18 cellular contexts compared by ENCODE assay signal in genomic region chr11:67489203-67489859, GRCh38. TPM values are rescaled to one million over a fixed set of nuclear protein-coding genes. Genes with fewer than 3 reads are reported as not detected.
DNase-seq lines count a peak whose midpoint lies in the region; ATAC-seq and TF ChIP-seq lines count a peak whose summit lies in the region.
"Had no signal": no experiment of that assay in that cellular context is flagged by ENCODE, and none has a peak within 500 bp of the region (broad histone marks: within the 10 kb centered on the region; RNA-seq: fewer than 3 reads in every experiment).

No MANE protein-coding gene starts in this region.

- H3K27ac Mint-ChIP-seq in activated CD4-positive, alpha-beta T cell treated with anti-CD3 and anti-CD28 coated beads, Interleukin-2, amount 10 ng/mL, durations not matched to agents 24 days and 14 days = peak overlapping the region; percentile 99
- H3K27ac Mint-ChIP-seq in chondrocyte (ENCODE audit: unreplicated experiment) (no peak overlapping the region), neural progenitor cell (no peak overlapping the region)
- H3K27ac Mint-ChIP-seq: mesothelial cell of epicardium, WTC11 had no signal

- H3K4me3 ChIP-seq in neural progenitor cell = no peak overlapping the region
- H3K4me3 ChIP-seq: A549, body of pancreas, dorsolateral prefrontal cortex, heart left ventricle, pancreas had no signal

- H3K4me3 Mint-ChIP-seq in activated CD4-positive, alpha-beta T cell treated with anti-CD3 and anti-CD28 coated beads, Interleukin-2, amount 10 ng/mL, durations not matched to agents 24 days and 14 days = no peak overlapping the region
- H3K4me3 Mint-ChIP-seq in chondrocyte (ENCODE audit: unreplicated experiment) (no peak overlapping the region), neural progenitor cell (peak overlapping the region; percentile 28)
- H3K4me3 Mint-ChIP-seq: mesothelial cell of epicardium, WTC11 had no signal

- H3K4me1 ChIP-seq in neural progenitor cell = no peaks in the 10 kb centered on the region
- H3K4me1 ChIP-seq: A549, pancreas had no signal

- no peaks in the 10 kb centered on the region for H3K9me3 ChIP-seq in neural progenitor cell (ENCODE audit: low read depth)
- H3K9me3 ChIP-seq: A549, body of pancreas, heart left ventricle, pancreas had no signal

- H2AFZ ChIP-seq in neural progenitor cell (replicated peaks) = no peak overlapping the region

- H3K27ac ChIP-seq in neural progenitor cell = no peak overlapping the region
- H3K27ac ChIP-seq: A549, body of pancreas, dorsolateral prefrontal cortex, heart left ventricle, pancreas had no signal

- peaks cover 6% of the 10 kb centered on the region for H3K9me3 Mint-ChIP-seq in activated CD4-positive, alpha-beta T cell treated with anti-CD3 and anti-CD28 coated beads, Interleukin-2, amount 10 ng/mL, durations not matched to agents 24 days and 14 days
- H3K9me3 Mint-ChIP-seq in chondrocyte (ENCODE audit: low read depth) = no peaks in the 10 kb centered on the region
- no peaks in the 10 kb centered on the region for H3K9me3 Mint-ChIP-seq in neural progenitor cell
- H3K9me3 Mint-ChIP-seq: mesothelial cell of epicardium, WTC11 had no signal

- TF ChIP-seq EP300 in Ishikawa (IDR thresholded peaks at IDR 0.05; ENCODE audit: borderline replicate concordance) = no peak

- H4K20me1 ChIP-seq in neural progenitor cell (ENCODE audit: low read depth) = no peaks in the 10 kb centered on the region

- TF ChIP-seq CTCF in chondrocyte (IDR thresholded peaks at IDR 0.05) = no peak
- TF ChIP-seq CTCF in neural progenitor cell (IDR thresholded peaks at IDR 0.05) = no peak

- no peaks in the 10 kb centered on the region for H3K27me3 Mint-ChIP-seq in activated CD4-positive, alpha-beta T cell treated with anti-CD3 and anti-CD28 coated beads, Interleukin-2, amount 10 ng/mL, durations not matched to agents 24 days and 14 days
- H3K27me3 Mint-ChIP-seq in chondrocyte (ENCODE audit: low read depth) (no peaks in the 10 kb centered on the region), neural progenitor cell (ENCODE audit: insufficient read depth, low read depth) (no peaks in the 10 kb centered on the region)

- no peak for ATAC-seq in GM18517 (IDR thresholded peaks at IDR 0.05; ENCODE audit: unreplicated experiment)
- ATAC-seq: body of pancreas, pancreas, WTC11 had no signal

- TF ChIP-seq RAD21 in Ishikawa (IDR thresholded peaks at IDR 0.05; ENCODE audit: low read depth) = no peak

- intact Hi-C loops in activated CD4-positive, alpha-beta T cell treated with anti-CD3 and anti-CD28 coated beads, Interleukin-2, amount 10 ng/mL, durations not matched to agents 24 days and 14 days (cut with micrococcal nuclease) = loop anchor here (10.0 kb wide), 1 partner anchor 535 kb away; the partner anchor contains the start of gene PC

- peaks cover 66% of the 10 kb centered on the region for H3K36me3 Mint-ChIP-seq in activated CD4-positive, alpha-beta T cell treated with anti-CD3 and anti-CD28 coated beads, Interleukin-2, amount 10 ng/mL, durations not matched to agents 24 days and 14 days (ENCODE audit: low read depth)
- peaks cover 9% of the 10 kb centered on the region for H3K36me3 Mint-ChIP-seq in chondrocyte (ENCODE audit: low read depth)
- H3K36me3 Mint-ChIP-seq in neural progenitor cell = peaks cover 19% of the 10 kb centered on the region

- H3K36me3 ChIP-seq in neural progenitor cell = no peaks in the 10 kb centered on the region

- no peaks in the 10 kb centered on the region for H3F3A ChIP-seq in neural progenitor cell (ENCODE audit: low read depth)

- H3K79me2 ChIP-seq in neural progenitor cell (ENCODE audit: low read depth) = peaks cover 4% of the 10 kb centered on the region

- H3K27me3 ChIP-seq in neural progenitor cell = no peaks in the 10 kb centered on the region
- H3K27me3 ChIP-seq: body of pancreas, dorsolateral prefrontal cortex, heart left ventricle, pancreas had no signal

- peaks cover 46% of the 10 kb centered on the region for H3K4me1 Mint-ChIP-seq in activated CD4-positive, alpha-beta T cell treated with anti-CD3 and anti-CD28 coated beads, Interleukin-2, amount 10 ng/mL, durations not matched to agents 24 days and 14 days
- H3K4me1 Mint-ChIP-seq in chondrocyte (ENCODE audit: low read depth) (peaks cover 15% of the 10 kb centered on the region), neural progenitor cell (peaks cover 23% of the 10 kb centered on the region)

- no peak overlapping the region for H3K4me2 ChIP-seq in neural progenitor cell
- H3K4me2 ChIP-seq: A549 had no signal

- no peak overlapping the region for H3K9ac ChIP-seq in neural progenitor cell

- DNase-seq in activated CD4-positive, alpha-beta T cell treated with anti-CD3 and anti-CD28 coated beads, Interleukin-2, amount 10 ng/mL, durations not matched to agents 24 days and 14 days = no peak
- no peak for DNase-seq in activated CD4-positive, alpha-beta T cell treated with anti-CD3 and anti-CD28 coated beads for 48 hours
- DNase-seq in chondrocyte (ENCODE audit: low spot score) (peak; percentile 94), neural progenitor cell (ENCODE audit: low spot score) (no peak), NCI-H1048 (lab: John Stamatoyannopoulos, UW) (no peak), GM03348 (ENCODE audit: low spot score) (no peak)
- DNase-seq: body of pancreas; dorsolateral prefrontal cortex; IMR-90; stimulated activated CD4-positive, alpha-beta T cell treated with anti-CD3 and anti-CD28 coated beads, Interleukin-4, amount 100 ng/mL, for 24 hours had no signal

TF ChIP-seq in Ishikawa, 13 proteins besides CTCF, POLR2A, EP300 and RAD21:
- TF ChIP-seq TEAD4 (IDR thresholded peaks at IDR 0.05) (no peak), ZBTB7A (IDR thresholded peaks at IDR 0.05; ENCODE audit: low read depth) (0 out of 2 replicates have a peak, but pooled peaks have one; percentile 24)

RNA-seq across cellular contexts. Expression of gene AIP, which starts 6.5 kb away (rescaled TPM):
- 186 and 189 TPM in 2 replicates for total RNA-seq in activated CD4-positive, alpha-beta T cell treated with anti-CD3 and anti-CD28 coated beads, Interleukin-2, amount 10 ng/mL, durations not matched to agents 24 days and 14 days
- 53.6 to 58.8 TPM (median 54.3 TPM) in 3 replicates for total RNA-seq in chondrocyte
- 20.3 and 38.5 TPM in 2 replicates for total RNA-seq in neural progenitor cell (ENCODE audit: low replicate concordance)

RNA-seq across cellular contexts. Expression of gene PITPNM1, which starts 15.8 kb away (rescaled TPM):
- 126 and 128 TPM in 2 replicates for total RNA-seq in activated CD4-positive, alpha-beta T cell treated with anti-CD3 and anti-CD28 coated beads, Interleukin-2, amount 10 ng/mL, durations not matched to agents 24 days and 14 days
- total RNA-seq in chondrocyte (39.8 to 44.7 TPM (median 40.5 TPM) in 3 replicates), neural progenitor cell (ENCODE audit: low replicate concordance) (7.7 and 32.8 TPM in 2 replicates)

RNA-seq across cellular contexts. Expression of gene CDK2AP2, which starts 18.6 kb away (rescaled TPM):
- total RNA-seq in activated CD4-positive, alpha-beta T cell treated with anti-CD3 and anti-CD28 coated beads, Interleukin-2, amount 10 ng/mL, durations not matched to agents 24 days and 14 days = 93.5 and 97.9 TPM in 2 replicates
- total RNA-seq in chondrocyte (27.5 to 42.5 TPM (median 36.6 TPM) in 3 replicates), neural progenitor cell (ENCODE audit: low replicate concordance) (2.1 and 17.1 TPM in 2 replicates)

RNA-seq across cellular contexts. Expression of gene TMEM134, which starts 20.3 kb away (rescaled TPM):
- 56.8 and 58.3 TPM in 2 replicates for total RNA-seq in activated CD4-positive, alpha-beta T cell treated with anti-CD3 and anti-CD28 coated beads, Interleukin-2, amount 10 ng/mL, durations not matched to agents 24 days and 14 days
- total RNA-seq in chondrocyte (50.9 to 62.4 TPM (median 57.1 TPM) in 3 replicates), neural progenitor cell (ENCODE audit: low replicate concordance) (68.1 and 88.8 TPM in 2 replicates)

RNA-seq across cellular contexts. Expression of gene CABP2, which starts 33.9 kb away (rescaled TPM):
- total RNA-seq in activated CD4-positive, alpha-beta T cell treated with anti-CD3 and anti-CD28 coated beads, Interleukin-2, amount 10 ng/mL, durations not matched to agents 24 days and 14 days = not detected in 2 replicates
- not detected in 3 replicates for total RNA-seq in chondrocyte
- not detected in 2 replicates for total RNA-seq in neural progenitor cell (ENCODE audit: low replicate concordance)
- total RNA-seq: body of pancreas, dorsolateral prefrontal cortex, heart left ventricle, IMR-90, mesothelial cell of epicardium, pancreas, ureter, WTC11 had no signal
